In genomic region chr6:41638002-41638800, GRCh38 we compare ENCODE assay signal across 9 cellular contexts. TPM values are rescaled to one million over a fixed set of nuclear protein-coding genes. Genes with fewer than 3 reads are reported as not detected.
A peak's percentile ranks its signal among the peaks of the same experiment; 100 is the strongest.
DNase-seq lines count a peak whose midpoint lies in the region; ATAC-seq and TF ChIP-seq lines count a peak whose summit lies in the region.
"Had no signal": no experiment of that assay in that cellular context is flagged by ENCODE, and none has a peak within 500 bp of the region (broad histone marks: within the 10 kb centered on the region; RNA-seq: fewer than 3 reads in every experiment).

TSS of gene MDFI (plus strand) at chr6:41638468. CDS start at chr6:41638750, 282 bp downstream.

- intact Hi-C loops in dendritic cell treated with granulocyte-macrophage colony-stimulating factor and Interleukin-4, amounts not matched to agents 40 ng/mL and 50 ng/mL, for 4 days (cut with micrococcal nuclease) = no loop called here

- H3K27ac Mint-ChIP-seq in dendritic cell treated with granulocyte-macrophage colony-stimulating factor and Interleukin-4, amounts not matched to agents 40 ng/mL and 50 ng/mL, for 4 days = no peak within 1 kb of the TSS

- no peak for TF ChIP-seq POLR2A in upper lobe of left lung (IDR thresholded peaks at IDR 0.05)

- ATAC-seq in activated T-cell treated with anti-CD3 and anti-CD28 coated beads, Interleukin-2, amount 50 U/mL, for 4 hours = peak; percentile 39 to 51
- ATAC-seq in upper lobe of left lung (ENCODE audit: low FRiP score in 2 of 2) (peak in 1 of 2 donors; percentile 43), HG03045 (IDR thresholded peaks at IDR 0.05; ENCODE audit: unreplicated experiment) (no peak), HG03520 (IDR thresholded peaks at IDR 0.05; ENCODE audit: unreplicated experiment) (no peak)
- ATAC-seq: K562 had no signal

- H3K36me3 ChIP-seq in upper lobe of left lung = no peaks in the 10 kb centered on the region

- 2% methylated on average over 28 to 49 of the region's 75 CpGs for WGBS in upper lobe of left lung, 2 donors

- H3K4me3 Mint-ChIP-seq in activated T-cell treated with anti-CD3 and anti-CD28 coated beads, Interleukin-2, amount 50 U/mL, for 4 hours = peak within 1 kb of the TSS; percentile 58
- H3K4me3 Mint-ChIP-seq in dendritic cell treated with granulocyte-macrophage colony-stimulating factor and Interleukin-4, amounts not matched to agents 40 ng/mL and 50 ng/mL, for 4 days = peak within 1 kb of the TSS; percentile 39

- H3K36me3 Mint-ChIP-seq in activated T-cell treated with anti-CD3 and anti-CD28 coated beads, Interleukin-2, amount 50 U/mL, for 4 hours (ENCODE audit: insufficient read depth) = no peaks in the 10 kb centered on the region
- no peaks in the 10 kb centered on the region for H3K36me3 Mint-ChIP-seq in dendritic cell treated with granulocyte-macrophage colony-stimulating factor and Interleukin-4, amounts not matched to agents 40 ng/mL and 50 ng/mL, for 4 days (ENCODE audit: low read depth)

- peaks cover 60% of the 10 kb centered on the region for H3K27me3 Mint-ChIP-seq in activated T-cell treated with anti-CD3 and anti-CD28 coated beads, Interleukin-2, amount 50 U/mL, for 4 hours (ENCODE audit: low read depth)
- peaks cover 77% of the 10 kb centered on the region for H3K27me3 Mint-ChIP-seq in dendritic cell treated with granulocyte-macrophage colony-stimulating factor and Interleukin-4, amounts not matched to agents 40 ng/mL and 50 ng/mL, for 4 days

- peak within 1 kb of the TSS; percentile 38 to 61 (median 43) for H3K4me3 ChIP-seq in upper lobe of left lung
- H3K4me3 ChIP-seq: K562 had no signal

- no peak for TF ChIP-seq CTCF in upper lobe of left lung (IDR thresholded peaks at IDR 0.05)

- H3K4me1 ChIP-seq in upper lobe of left lung = peaks cover 29 to 43% (median 36%) of the 10 kb centered on the region in 4 donors

- peak within 1 kb of the TSS; percentile 60 to 80 (median 72) for H3K27ac ChIP-seq in upper lobe of left lung

- H3K9me3 ChIP-seq in upper lobe of left lung = no peaks in the 10 kb centered on the region

- peaks cover 0 to 23% (median 14%) of the 10 kb centered on the region in 4 donors for H3K27me3 ChIP-seq in upper lobe of left lung

- H3K4me1 Mint-ChIP-seq in activated T-cell treated with anti-CD3 and anti-CD28 coated beads, Interleukin-2, amount 50 U/mL, for 4 hours (ENCODE audit: low read depth) = peaks cover 8% of the 10 kb centered on the region
- H3K4me1 Mint-ChIP-seq in dendritic cell treated with granulocyte-macrophage colony-stimulating factor and Interleukin-4, amounts not matched to agents 40 ng/mL and 50 ng/mL, for 4 days (ENCODE audit: low read depth) = peaks cover 19% of the 10 kb centered on the region

- no peak for DNase-seq in activated T-cell treated with anti-CD3 and anti-CD28 coated beads, Interleukin-2, amount 50 U/mL, for 4 hours
- no peak for DNase-seq in activated T-cell treated with anti-CD3 and anti-CD28 coated beads, Interleukin-2, amount 50 U/mL, for 48 hours
- DNase-seq in mesenteric fat pad (ENCODE audit: low spot score) = no peak
- peak in 1 of 2 donors; percentile 86 for DNase-seq in upper lobe of left lung
- no peak for DNase-seq in activated CD8-positive, alpha-beta memory T cell treated with anti-CD3 and anti-CD28 coated beads, Interleukin-2, amount 50 U/mL, for 4 hours

- TF ChIP-seq EP300 in upper lobe of left lung (IDR thresholded peaks at IDR 0.05) = no peak

- H3K9me3 Mint-ChIP-seq in activated T-cell treated with anti-CD3 and anti-CD28 coated beads, Interleukin-2, amount 50 U/mL, for 4 hours = no peaks in the 10 kb centered on the region
- H3K9me3 Mint-ChIP-seq in dendritic cell treated with granulocyte-macrophage colony-stimulating factor and Interleukin-4, amounts not matched to agents 40 ng/mL and 50 ng/mL, for 4 days = no peaks in the 10 kb centered on the region

RNA-seq across cellular contexts. Expression of gene MDFI, which starts in this region (rescaled TPM):
- under 1 TPM in 1 of 3 donors, not detected in 2; 0.49 TPM for total RNA-seq in activated T-cell treated with anti-CD3 and anti-CD28 coated beads, Interleukin-2, amount 50 U/mL, for 4 hours
- total RNA-seq in mesenteric fat pad = 21.7 TPM
- total RNA-seq in upper lobe of left lung = 10 to 100 TPM in 2 of 6 donors, 1 to 10 TPM in 4; 4.9 to 23.4 (median 8.0) TPM
- total RNA-seq: K562 had no signal

Comparison
In these comparisons a context has a peak if more than half of its experiments do, and no peak if none do; other contexts are left out.
1. Peak in ATAC-seq in activated T-cell treated with anti-CD3 and anti-CD28 coated beads, Interleukin-2, amount 50 U/mL, for 4 hours; RNA of the gene not detected or under 1 TPM.